ENCODE assay signal across 15 cellular contexts in the genomic region with DNA sequence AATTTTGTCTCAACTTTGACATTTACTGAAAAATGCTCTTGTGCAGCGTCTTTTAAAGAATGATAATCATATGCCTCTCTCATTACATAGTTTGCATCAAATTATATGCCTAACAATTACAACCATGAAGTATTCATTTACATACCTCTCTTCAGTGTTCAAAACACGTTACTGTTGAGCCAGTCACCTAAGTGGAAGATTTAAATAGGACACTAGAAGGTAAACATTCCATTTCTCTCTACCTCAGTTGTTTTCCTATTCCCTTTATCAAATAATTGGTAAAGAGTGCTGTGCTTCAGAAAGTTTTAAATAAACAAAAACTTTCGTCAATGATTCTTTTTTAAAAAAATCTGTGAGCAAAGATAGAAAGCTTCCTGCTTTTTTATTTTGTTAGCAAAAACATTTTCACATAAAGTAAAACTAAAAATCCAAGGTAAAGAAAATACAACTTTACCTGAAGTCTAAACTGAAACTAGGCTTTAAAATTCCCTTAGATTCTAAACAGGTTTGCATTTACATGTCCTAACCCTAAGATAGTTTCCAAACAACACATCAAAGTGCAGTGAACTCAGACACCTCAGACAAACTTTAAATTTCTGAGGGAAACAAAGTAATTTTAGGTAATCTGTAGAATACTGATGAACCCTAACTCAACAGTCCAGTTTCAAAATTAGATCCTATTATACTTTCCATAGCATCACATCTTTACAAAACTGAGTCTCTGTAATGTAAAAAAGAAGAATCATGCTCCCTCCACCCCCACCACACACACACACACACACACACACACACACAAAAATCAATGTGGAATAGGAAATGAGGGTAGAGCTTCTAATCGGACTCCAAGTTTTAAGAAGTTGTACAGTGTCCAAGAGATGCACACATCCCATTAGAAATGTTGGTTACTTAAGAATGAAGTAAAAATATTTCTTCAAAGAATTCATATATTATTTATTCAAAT. TPM values are rescaled to one million over a fixed set of nuclear protein-coding genes. Genes with fewer than 3 reads are reported as not detected.
A peak's percentile ranks its signal among the peaks of the same experiment; 100 is the strongest.
DNase-seq lines count a peak whose midpoint lies in the region; ATAC-seq and TF ChIP-seq lines count a peak whose summit lies in the region.
"Had no signal": no experiment of that assay in that cellular context is flagged by ENCODE, and none has a peak within 500 bp of the region (broad histone marks: within the 10 kb centered on the region; RNA-seq: fewer than 3 reads in every experiment).

No MANE protein-coding gene starts in this region.

- peaks cover 21% of the 10 kb centered on the region for H3K36me3 Mint-ChIP-seq in nephron progenitor cell (ENCODE audit: low read depth)
- H3K36me3 Mint-ChIP-seq: brain; CD8-positive, alpha-beta T cell; natural killer cell treated with Interleukin-12 subunit alpha and Interleukin-12 subunit beta and Interleukin-15 and Interleukin-18, amount 100 ng/mL, for 72 hours had no signal

- H4K8ac ChIP-seq in trophoblast cell (ENCODE audit: low read depth, low read length) = no peak overlapping the region

- peak; percentile 42 for ATAC-seq in GM19395 (IDR thresholded peaks at IDR 0.05; ENCODE audit: unreplicated experiment)
- ATAC-seq in HG02642 (IDR thresholded peaks at IDR 0.05; ENCODE audit: poor library complexity, unreplicated experiment) = peak; percentile 14
- peak; percentile 9 for ATAC-seq in HG03521 (IDR thresholded peaks at IDR 0.05; ENCODE audit: unreplicated experiment)
- ATAC-seq: CD8-positive, alpha-beta T cell; left cardiac atrium; natural killer cell treated with Interleukin-12 subunit alpha and Interleukin-12 subunit beta and Interleukin-15 and Interleukin-18, amount 100 ng/mL, for 72 hours had no signal

- TF ChIP-seq CTCF in nephron progenitor cell (IDR thresholded peaks at IDR 0.05) = no peak

- no peak overlapping the region for H2BK5ac ChIP-seq in trophoblast cell (ENCODE audit: low read depth, low read length, poor library complexity)

- H3K23ac ChIP-seq in trophoblast cell (ENCODE audit: low read length) = no peak overlapping the region

- H3K4me1 ChIP-seq in trophoblast cell (ENCODE audit: control insufficient read depth in 1 of 2, insufficient read depth in 2 of 2, low read length in 2 of 2) = no peaks in the 10 kb centered on the region

- H3K18ac ChIP-seq in trophoblast cell (ENCODE audit: low read length) = no peak overlapping the region

- H2AK5ac ChIP-seq in trophoblast cell (ENCODE audit: low read length) = no peak overlapping the region

- H2BK12ac ChIP-seq in trophoblast cell (ENCODE audit: low read length) = no peak overlapping the region

- no peak overlapping the region for H3K4me3 Mint-ChIP-seq in nephron progenitor cell
- H3K4me3 Mint-ChIP-seq: activated CD4-positive, alpha-beta T cell treated with anti-CD3 and anti-CD28 coated beads, Interleukin-2, amount 10 ng/mL, durations not matched to agents 7 days and 5 days; brain; CD8-positive, alpha-beta T cell; natural killer cell treated with Interleukin-12 subunit alpha and Interleukin-12 subunit beta and Interleukin-15 and Interleukin-18, amount 100 ng/mL, for 72 hours had no signal

- no peak overlapping the region for H2BK120ac ChIP-seq in trophoblast cell (ENCODE audit: insufficient read depth, low read length, poor library complexity)

- H3K27me3 ChIP-seq in trophoblast cell (ENCODE audit: insufficient read depth, low read length) = no peaks in the 10 kb centered on the region

- DNase-seq in nephron progenitor cell (no peak), trophoblast cell (no peak), T1000 (lab: John Stamatoyannopoulos, UW) (no peak)
- no peak for DNase-seq in activated T-cell treated with anti-CD3 and anti-CD28 coated beads, Interleukin-2, amount 50 U/mL, for 48 hours
- no peak for DNase-seq in activated T-cell treated with anti-CD3 and anti-CD28 coated beads, Interleukin-2, amount 50 U/mL, for 1 hour
- DNase-seq: activated CD4-positive, alpha-beta T cell treated with anti-CD3 and anti-CD28 coated beads, Interleukin-2, amount 10 ng/mL, durations not matched to agents 7 days and 5 days; activated effector memory CD4-positive, alpha-beta T cell treated with anti-CD3 and anti-CD28 coated beads, Interleukin-2, amount 50 U/mL, for 16 hours; CD8-positive, alpha-beta T cell; left cardiac atrium; NCI-H2081 treated with DMSO at 0.1 percent for 48 hours had no signal

- H3K27ac Mint-ChIP-seq in nephron progenitor cell = peak overlapping the region; percentile 77
- H3K27ac Mint-ChIP-seq: activated CD4-positive, alpha-beta T cell treated with anti-CD3 and anti-CD28 coated beads, Interleukin-2, amount 10 ng/mL, durations not matched to agents 7 days and 5 days; brain; CD8-positive, alpha-beta T cell; natural killer cell treated with Interleukin-12 subunit alpha and Interleukin-12 subunit beta and Interleukin-15 and Interleukin-18, amount 100 ng/mL, for 72 hours had no signal

- H3K79me2 ChIP-seq in trophoblast cell (ENCODE audit: control insufficient read depth, insufficient read depth, low read length, poor library complexity) = peaks cover 6% of the 10 kb centered on the region

- H3K79me1 ChIP-seq in trophoblast cell (ENCODE audit: low read length) = no peaks in the 10 kb centered on the region

- no peaks in the 10 kb centered on the region for H3K27me3 Mint-ChIP-seq in nephron progenitor cell (ENCODE audit: low read depth, poor library complexity)
- H3K27me3 Mint-ChIP-seq: activated CD4-positive, alpha-beta T cell treated with anti-CD3 and anti-CD28 coated beads, Interleukin-2, amount 10 ng/mL, durations not matched to agents 7 days and 5 days; natural killer cell treated with Interleukin-12 subunit alpha and Interleukin-12 subunit beta and Interleukin-15 and Interleukin-18, amount 100 ng/mL, for 72 hours had no signal

- H3K27ac ChIP-seq in trophoblast cell (ENCODE audit: low read depth, low read length) = no peak overlapping the region

- no peak overlapping the region for H4K12ac ChIP-seq in trophoblast cell (ENCODE audit: low read depth, low read length)

- H3K4me2 ChIP-seq in trophoblast cell (ENCODE audit: low read length) = no peak overlapping the region

- H4K91ac ChIP-seq in trophoblast cell (ENCODE audit: low read depth, low read length) = no peak overlapping the region

- no peak overlapping the region for H3K14ac ChIP-seq in trophoblast cell (ENCODE audit: low read length)

- H3K4ac ChIP-seq in trophoblast cell (ENCODE audit: low read depth, low read length) = no peak overlapping the region

- H3K9ac ChIP-seq in trophoblast cell (ENCODE audit: low read length) = no peak overlapping the region

- peaks cover 18% of the 10 kb centered on the region for H3K4me1 Mint-ChIP-seq in nephron progenitor cell
- H3K4me1 Mint-ChIP-seq: activated CD4-positive, alpha-beta T cell treated with anti-CD3 and anti-CD28 coated beads, Interleukin-2, amount 10 ng/mL, durations not matched to agents 7 days and 5 days had no signal

- H3K36me3 ChIP-seq in trophoblast cell (ENCODE audit: control insufficient read depth in 1 of 2, insufficient read depth in 2 of 2, low read length in 2 of 2) = peaks cover 0 to 4% of the 10 kb centered on the region in 2 experiments

- no peak overlapping the region for H2AFZ ChIP-seq in trophoblast cell (ENCODE audit: insufficient read depth, low read length, poor library complexity)

- WGBS in trophoblast cell (ENCODE audit: extremely low coverage, insufficient coverage, insufficient read length) = no CpG with 5 or more reads among the region's 4 CpGs

- H3K4me3 ChIP-seq in trophoblast cell (ENCODE audit: low read depth, low read length) = no peak overlapping the region

- H3K9me3 Mint-ChIP-seq in nephron progenitor cell = peaks cover 11% of the 10 kb centered on the region
- H3K9me3 Mint-ChIP-seq: activated CD4-positive, alpha-beta T cell treated with anti-CD3 and anti-CD28 coated beads, Interleukin-2, amount 10 ng/mL, durations not matched to agents 7 days and 5 days; CD8-positive, alpha-beta T cell; natural killer cell treated with Interleukin-12 subunit alpha and Interleukin-12 subunit beta and Interleukin-15 and Interleukin-18, amount 100 ng/mL, for 72 hours had no signal

- no peaks in the 10 kb centered on the region for H3K9me3 ChIP-seq in trophoblast cell (ENCODE audit: insufficient read depth, low read depth, low read length)

RNA-seq across cellular contexts. Expression of a gene that starts 46.2 kb away (rescaled TPM):
- 63.9 and 76.7 TPM in 2 replicates for polyA plus RNA-seq in trophoblast cell (2013)
